ENCODE assay signal across 21 cellular contexts in genomic region chr3:99134996-99135395, GRCh38.
DNase-seq lines count a peak whose midpoint lies in the region; ATAC-seq, FAIRE-seq and TF ChIP-seq lines count a peak whose summit lies in the region.
"Had no signal": no experiment of that assay in that cellular context is flagged by ENCODE, and none has a peak within 500 bp of the region (broad histone marks: within the 10 kb centered on the region; RNA-seq: fewer than 3 reads in every experiment).

No MANE protein-coding gene starts in this region.

- no peak overlapping the region for H3K9ac ChIP-seq in HepG2 (ENCODE audit: insufficient read depth, low read depth, low read length)
- H3K9ac ChIP-seq: BLaER1 had no signal

- TF ChIP-seq RAD21 in HepG2 (CRISPR knock-in tag; IDR thresholded peaks at IDR 0.05): no peak

- ATAC-seq in HepG2: no peak
- ATAC-seq in right lobe of liver: no peak
- no peak for ATAC-seq in GM18502 (IDR thresholded peaks at IDR 0.05; ENCODE audit: poor library complexity, unreplicated experiment)
- ATAC-seq: A549, HCT116 had no signal

- CTCF ChIA-PET in HepG2 (lab: Yijun Ruan, JAX; ENCODE audit: low intra/inter-chr PET ratio, low total read pairs): no interaction called here

- H3K27ac ChIP-seq in HepG2 (ENCODE audit: extremely low read length, insufficient read depth, low read length) (no peak overlapping the region), right lobe of liver (no peak overlapping the region), substantia nigra (ENCODE audit: low read depth, low read length, poor library complexity, severe bottlenecking) (no peak overlapping the region)
- H3K27ac ChIP-seq: 22Rv1, A549, BLaER1, HL-60 had no signal

- H3K9me3 ChIP-seq in HepG2 (ENCODE audit: low read length): no peaks in the 10 kb centered on the region
- no peaks in the 10 kb centered on the region for H3K9me3 ChIP-seq in right lobe of liver
- H3K9me3 ChIP-seq: A549, BLaER1 had no signal

- no peaks in the 10 kb centered on the region for H4K20me1 ChIP-seq in HepG2 (ENCODE audit: insufficient read depth, low read length)
- H4K20me1 ChIP-seq: BLaER1 had no signal

- TF ChIP-seq POLR2A in HepG2 (IDR thresholded peaks at IDR 0.05; ENCODE audit: insufficient read depth in 1 of 2, low read depth in 2 of 2, low read length in 2 of 2) (no peak), right lobe of liver (IDR thresholded peaks at IDR 0.05) (no peak)

- no peaks in the 10 kb centered on the region for H3K79me2 ChIP-seq in HepG2 (ENCODE audit: insufficient read depth, low read length)

- POLR2A ChIA-PET in HepG2 (lab: Yijun Ruan, JAX): no interaction called here

- in situ Hi-C loops in HepG2 (cut with HindIII; ENCODE audit: extremely low pct_ligation_motif_present, low pct_unique_long_range_greater_than_20kb): no loop called here

- no peak overlapping the region for H3K4me2 ChIP-seq in HepG2 (ENCODE audit: low read depth, low read length)
- H3K4me2 ChIP-seq: A549, BLaER1 had no signal

- H3K4me3 ChIP-seq in HepG2 (replicated peaks in 1 of 3; ENCODE audit: insufficient read depth in 1 of 3, low read depth in 2 of 3, low read length in 3 of 3) (no peak overlapping the region), right lobe of liver (no peak overlapping the region), retinal pigment epithelial cell (ENCODE audit: low read length) (no peak overlapping the region)
- H3K4me3 ChIP-seq: A549, BLaER1 had no signal

- no peak for FAIRE-seq in HepG2 (lab: Jason Lieb, UNC)
- FAIRE-seq: A549, GM12892 had no signal

- no TSS peak for BruUV-seq in HepG2 (replicated peaks; lab: Mats Ljungman, UMichigan)

- H2AFZ ChIP-seq in HepG2 (ENCODE audit: low read length): no peak overlapping the region

- no peaks in the 10 kb centered on the region for H3K27me3 ChIP-seq in HepG2 (ENCODE audit: control insufficient read depth in 1 of 2, insufficient read depth in 2 of 2, low read length in 2 of 2)
- no peaks in the 10 kb centered on the region for H3K27me3 ChIP-seq in right lobe of liver
- H3K27me3 ChIP-seq: BLaER1 had no signal

- TF ChIP-seq CTCF in HepG2 (CRISPR knock-in tag; IDR thresholded peaks at IDR 0.05): no peak
- TF ChIP-seq CTCF in right lobe of liver (IDR thresholded peaks at IDR 0.05): no peak
- TF ChIP-seq CTCF in retinal pigment epithelial cell (conservative IDR thresholded peaks at IDR 0.05; ENCODE audit: low read depth, low read length): no peak

- intact Hi-C loops in HepG2 (cut with micrococcal nuclease; ENCODE audit: unreplicated experiment) (no loop called here), right lobe of liver (cut with DNase I) (no loop called here)

- DNase-seq in HepG2 (ENCODE audit: low spot score) (no peak), right lobe of liver (no peak), RPMI7951 (ENCODE audit: low read depth) (peak; percentile 19), retinal pigment epithelial cell (ENCODE audit: low read depth) (peak; percentile 31), substantia nigra (lab: John Stamatoyannopoulos, UW) (no peak), SKM-1 treated with dmso at 0.1 percent for 144 hours (lab: John Stamatoyannopoulos, UW; ENCODE audit: unreplicated experiment) (no peak)
- DNase-seq: CD4-positive, alpha-beta memory T cell; DMS153; DMS79 treated with DMSO at 0.1 percent for 48 hours; GDM1; GOT3; H7; HFFc6; IMR-90 had no signal

- H3K4me1 ChIP-seq in HepG2 (ENCODE audit: insufficient read depth, low read length) (no peaks in the 10 kb centered on the region), right lobe of liver (no peaks in the 10 kb centered on the region)
- H3K4me1 ChIP-seq: A549, BLaER1 had no signal

- no peaks in the 10 kb centered on the region for H3K36me3 ChIP-seq in HepG2 (replicated peaks in 1 of 2; ENCODE audit: control insufficient read depth in 1 of 2, insufficient read depth in 2 of 2, low read length in 2 of 2)
- H3K36me3 ChIP-seq in right lobe of liver: no peaks in the 10 kb centered on the region
- H3K36me3 ChIP-seq: BLaER1 had no signal

- no peak for TF ChIP-seq EP300 in HepG2 (IDR thresholded peaks at IDR 0.05; ENCODE audit: low read depth in 2 of 2, low read length in 2 of 2)
- TF ChIP-seq EP300 in HepG2 (CRISPR knock-in tag; IDR thresholded peaks at IDR 0.05; ENCODE audit: borderline replicate concordance): no peak

TF ChIP-seq in HepG2, 621 proteins besides CTCF, POLR2A, EP300 and RAD21:
- TF ChIP-seq BRD4 (CRISPR knock-in tag; IDR thresholded peaks at IDR 0.05) (no peak), MNT (IDR thresholded peaks at IDR 0.05) (peak; percentile 48), NCOA2 (CRISPR knock-in tag; IDR thresholded peaks at IDR 0.05) (no peak), ARID2 (CRISPR knock-in tag; IDR thresholded peaks at IDR 0.05; ENCODE audit: borderline replicate concordance) (no peak), TCF7L2 (IDR thresholded peaks at IDR 0.05; ENCODE audit: low read depth, low read length) (no peak), ELK4 (CRISPR knock-in tag; IDR thresholded peaks at IDR 0.05; ENCODE audit: borderline replicate concordance) (no peak)
- TF ChIP-seq, protein P1, sequence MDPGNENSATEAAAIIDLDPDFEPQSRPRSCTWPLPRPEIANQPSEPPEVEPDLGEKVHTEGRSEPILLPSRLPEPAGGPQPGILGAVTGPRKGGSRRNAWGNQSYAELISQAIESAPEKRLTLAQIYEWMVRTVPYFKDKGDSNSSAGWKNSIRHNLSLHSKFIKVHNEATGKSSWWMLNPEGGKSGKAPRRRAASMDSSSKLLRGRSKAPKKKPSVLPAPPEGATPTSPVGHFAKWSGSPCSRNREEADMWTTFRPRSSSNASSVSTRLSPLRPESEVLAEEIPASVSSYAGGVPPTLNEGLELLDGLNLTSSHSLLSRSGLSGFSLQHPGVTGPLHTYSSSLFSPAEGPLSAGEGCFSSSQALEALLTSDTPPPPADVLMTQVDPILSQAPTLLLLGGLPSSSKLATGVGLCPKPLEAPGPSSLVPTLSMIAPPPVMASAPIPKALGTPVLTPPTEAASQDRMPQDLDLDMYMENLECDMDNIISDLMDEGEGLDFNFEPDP (CRISPR knock-in tag; conservative IDR thresholded peaks at IDR 0.05): no peak
- TF ChIP-seq, protein P2, sequence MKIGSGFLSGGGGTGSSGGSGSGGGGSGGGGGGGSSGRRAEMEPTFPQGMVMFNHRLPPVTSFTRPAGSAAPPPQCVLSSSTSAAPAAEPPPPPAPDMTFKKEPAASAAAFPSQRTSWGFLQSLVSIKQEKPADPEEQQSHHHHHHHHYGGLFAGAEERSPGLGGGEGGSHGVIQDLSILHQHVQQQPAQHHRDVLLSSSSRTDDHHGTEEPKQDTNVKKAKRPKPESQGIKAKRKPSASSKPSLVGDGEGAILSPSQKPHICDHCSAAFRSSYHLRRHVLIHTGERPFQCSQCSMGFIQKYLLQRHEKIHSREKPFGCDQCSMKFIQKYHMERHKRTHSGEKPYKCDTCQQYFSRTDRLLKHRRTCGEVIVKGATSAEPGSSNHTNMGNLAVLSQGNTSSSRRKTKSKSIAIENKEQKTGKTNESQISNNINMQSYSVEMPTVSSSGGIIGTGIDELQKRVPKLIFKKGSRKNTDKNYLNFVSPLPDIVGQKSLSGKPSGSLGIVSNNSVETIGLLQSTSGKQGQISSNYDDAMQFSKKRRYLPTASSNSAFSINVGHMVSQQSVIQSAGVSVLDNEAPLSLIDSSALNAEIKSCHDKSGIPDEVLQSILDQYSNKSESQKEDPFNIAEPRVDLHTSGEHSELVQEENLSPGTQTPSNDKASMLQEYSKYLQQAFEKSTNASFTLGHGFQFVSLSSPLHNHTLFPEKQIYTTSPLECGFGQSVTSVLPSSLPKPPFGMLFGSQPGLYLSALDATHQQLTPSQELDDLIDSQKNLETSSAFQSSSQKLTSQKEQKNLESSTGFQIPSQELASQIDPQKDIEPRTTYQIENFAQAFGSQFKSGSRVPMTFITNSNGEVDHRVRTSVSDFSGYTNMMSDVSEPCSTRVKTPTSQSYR (CRISPR knock-in tag; IDR thresholded peaks at IDR 0.05; ENCODE audit: borderline replicate concordance): no peak

Comparison
In these comparisons a context has a peak if more than half of its experiments do, and no peak if none do; other contexts are left out.
1. DNase-seq: peak in RPMI7951 (single experiment) and retinal pigment epithelial cell (single experiment); none in HepG2 (single experiment), right lobe of liver (0 of 3), substantia nigra (0 of 49) and SKM-1 treated with dmso at 0.1 percent for 144 hours (single experiment).